In the genomic region with DNA sequence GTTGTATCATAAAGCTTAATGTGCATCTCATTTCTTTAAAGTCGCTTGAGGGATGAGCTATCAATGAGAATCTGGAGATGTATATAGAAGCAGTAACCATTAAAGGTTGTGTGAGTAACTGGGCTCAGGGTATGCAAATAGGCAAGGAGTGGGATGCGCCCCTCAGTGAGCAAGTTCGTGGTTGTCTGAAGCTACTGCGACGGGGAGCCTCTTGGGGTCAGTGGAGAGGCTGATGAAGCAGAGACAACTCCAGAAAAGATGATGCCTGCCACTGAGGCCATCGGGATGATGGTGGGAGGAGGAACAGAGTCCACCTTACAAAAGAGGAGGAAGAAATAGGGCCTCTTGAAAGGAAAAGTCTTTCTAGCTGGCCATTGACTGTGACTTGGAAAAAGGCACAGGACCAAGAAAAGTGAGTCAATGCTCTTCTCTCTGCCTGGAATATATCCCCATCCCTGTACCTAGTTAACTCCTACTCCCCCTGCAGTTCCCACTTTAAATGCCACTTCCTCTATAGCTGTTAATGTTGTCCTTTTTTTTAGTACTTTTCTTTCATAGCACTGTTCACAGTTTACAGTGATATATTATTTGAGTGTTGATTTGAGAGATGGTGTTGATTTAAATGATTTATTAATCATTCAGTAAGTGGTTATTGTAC, we compare ENCODE assay signal across 10 cellular contexts. TPM values are rescaled to one million over a fixed set of nuclear protein-coding genes. Genes with fewer than 3 reads are reported as not detected.
A peak's percentile ranks its signal among the peaks of the same experiment; 100 is the strongest.
DNase-seq lines count a peak whose midpoint lies in the region; ATAC-seq and TF ChIP-seq lines count a peak whose summit lies in the region.
"Had no signal": no experiment of that assay in that cellular context is flagged by ENCODE, and none has a peak within 500 bp of the region (broad histone marks: within the 10 kb centered on the region; RNA-seq: fewer than 3 reads in every experiment).

No MANE protein-coding gene starts in this region.

- CTCF ChIA-PET in Caco-2 (lab: Charles Lee), result no interaction called here

- no peak overlapping the region for H3K4me3 Mint-ChIP-seq in HFFc6
- no peak overlapping the region for H3K4me3 Mint-ChIP-seq in Caco-2 (ENCODE audit: unreplicated experiment)

- H3K9me3 Mint-ChIP-seq in HFFc6, result no peaks in the 10 kb centered on the region
- H3K9me3 Mint-ChIP-seq in Caco-2 (ENCODE audit: unreplicated experiment), result no peaks in the 10 kb centered on the region

- no peak overlapping the region for H3K4me3 ChIP-seq in epithelial cell of proximal tubule (ENCODE audit: low read depth, low read length)
- H3K4me3 ChIP-seq in Caco-2 (ENCODE audit: low read depth, low read length), result no peak overlapping the region
- H3K4me3 ChIP-seq: coronary artery had no signal

- H3K9me3 ChIP-seq in Caco-2, result no peaks in the 10 kb centered on the region

- no peaks in the 10 kb centered on the region for H3K36me3 Mint-ChIP-seq in HFFc6 (ENCODE audit: low read depth)
- H3K36me3 Mint-ChIP-seq in Caco-2 (ENCODE audit: insufficient read depth, unreplicated experiment), result no peaks in the 10 kb centered on the region

- DNase-seq in epithelial cell of proximal tubule (ENCODE audit: low read depth), result no peak
- no peak for DNase-seq in HFFc6
- no peak for DNase-seq in Caco-2
- DNase-seq in Right ventricle myocardium inferior (ENCODE audit: missing footprints), result no peak
- no peak for DNase-seq in HPDE6-E6E7 (ENCODE audit: extremely low spot score)

- no peaks in the 10 kb centered on the region for H3K4me1 ChIP-seq in Caco-2

- H3K27ac Mint-ChIP-seq in HFFc6, result no peak overlapping the region
- no peak overlapping the region for H3K27ac Mint-ChIP-seq in Caco-2 (ENCODE audit: unreplicated experiment)

- H3K27me3 ChIP-seq in Caco-2 (replicated peaks; ENCODE audit: control insufficient read depth, insufficient read depth, low read length), result no peaks in the 10 kb centered on the region; the same call in 1 of the 2 replicates

- H3K4me1 Mint-ChIP-seq in HFFc6 (ENCODE audit: low read depth) (peaks cover 8% of the 10 kb centered on the region; the same call in 1 of the 2 replicates), Caco-2 (ENCODE audit: low read depth, unreplicated experiment) (no peaks in the 10 kb centered on the region)

- peaks cover 7% of the 10 kb centered on the region for H3K27me3 Mint-ChIP-seq in HFFc6 (ENCODE audit: insufficient read depth)
- H3K27me3 Mint-ChIP-seq in Caco-2 (ENCODE audit: insufficient read depth, unreplicated experiment), result peaks cover 7% of the 10 kb centered on the region

- intact Hi-C loops in Caco-2 (cut with micrococcal nuclease; ENCODE audit: unreplicated experiment) (no loop called here), Right ventricle myocardium inferior (cut with DNase I) (no loop called here)

- BruUV-seq in Caco-2 (replicated peaks; lab: Mats Ljungman, UMichigan), result no TSS peak

- peak; percentile 33 for TF ChIP-seq CTCF in GM12873 (IDR thresholded peaks at IDR 0.05; ENCODE audit: insufficient read depth, low read depth, low read length, missing control alignments)
- peak; percentile 29 for TF ChIP-seq CTCF in epithelial cell of proximal tubule (conservative IDR thresholded peaks at IDR 0.05; ENCODE audit: low read depth, low read length)
- no peak for TF ChIP-seq CTCF in HFFc6 (IDR thresholded peaks at IDR 0.05)
- no peak for TF ChIP-seq CTCF in Caco-2 (IDR thresholded peaks at IDR 0.05; ENCODE audit: insufficient read depth in 1 of 2, low read depth in 1 of 2, low read length in 1 of 2, severe bottlenecking in 1 of 2, unreplicated experiment in 1 of 2)

- POLR2A ChIA-PET in Caco-2 (lab: Charles Lee), result no interaction called here

- ATAC-seq in GM19463 (IDR thresholded peaks at IDR 0.05; ENCODE audit: unreplicated experiment), result peak; percentile 96
- peak; percentile 87 for ATAC-seq in HG03095 (IDR thresholded peaks at IDR 0.05; ENCODE audit: unreplicated experiment)
- no peak for ATAC-seq in Right ventricle myocardium inferior
- ATAC-seq: activated CD4-positive, CD25-positive, alpha-beta regulatory T cell treated with anti-CD3 and anti-CD28 coated beads, Interleukin-2, amount 50 U/mL, for 24 hours had no signal

- no peaks in the 10 kb centered on the region for H3K36me3 ChIP-seq in Caco-2 (ENCODE audit: control insufficient read depth, insufficient read depth, low read length)

RNA-seq across cellular contexts. Expression of a gene that starts 51.4 kb away (rescaled TPM):
- total RNA-seq in epithelial cell of proximal tubule, result 51.4 and 63.8 TPM in 2 replicates
- total RNA-seq in HFFc6 (2021; fragmentation: NEBNext Ultra II Directional; extraction: Animal tissue kit (Norgen Biotek cat#: 25700)), result 10 to 100 TPM; 18.8 to 27.9 (median 21.7) TPM
- 44.7 and 46.8 TPM in 2 replicates for total RNA-seq in Caco-2 (2022)
- total RNA-seq in Right ventricle myocardium inferior, result 14.8 TPM

Comparison
In these comparisons a context has a peak if more than half of its experiments do, and no peak if none do; other contexts are left out.
1. CTCF ChIP-seq: peak in GM12873 (single experiment) and epithelial cell of proximal tubule (single experiment); none in HFFc6 (single experiment) and Caco-2 (0 of 2).